Comparison of ENCODE assay signal across 16 cellular contexts in the genomic region with DNA sequence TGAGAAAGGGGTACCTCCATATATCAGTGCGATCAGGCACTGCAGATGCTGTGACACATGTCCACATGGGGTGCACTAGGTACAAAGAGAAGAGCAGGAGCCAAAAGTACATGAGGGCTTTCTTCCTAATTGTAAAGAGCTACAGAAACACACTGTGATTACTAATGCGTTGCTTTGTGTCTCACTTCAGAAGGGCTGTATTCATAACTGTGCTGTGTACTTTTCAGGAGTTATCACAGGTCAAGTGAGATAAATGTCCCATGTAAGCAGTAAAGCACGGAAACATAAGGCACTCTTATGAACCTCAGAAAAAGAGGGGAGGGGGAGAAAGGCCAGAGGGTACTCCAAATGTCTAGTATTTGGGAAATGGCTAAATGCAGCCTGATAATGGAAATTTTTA.
"Had no signal": no experiment of that assay in that cellular context is flagged by ENCODE, and none has a peak within 500 bp of the region (broad histone marks: within the 10 kb centered on the region; RNA-seq: fewer than 3 reads in every experiment).

No MANE protein-coding gene starts in this region.

- H3K4me3 Mint-ChIP-seq: activated naive CD4-positive, alpha-beta T cell treated with anti-CD3 and anti-CD28 coated beads, Interleukin-2, amount 10 ng/mL, durations not matched to agents 7 days and 5 days; natural killer cell treated with Interleukin-12 subunit alpha and Interleukin-12 subunit beta and Interleukin-15 and Interleukin-18, amount 100 ng/mL, for 72 hours; stimulated activated naive CD8-positive, alpha-beta T cell treated with anti-CD3 and anti-CD28 coated beads, Interleukin-15, Interleukin-2, amounts not matched to agents 100 ng/mL and 50 ng/mL, for 24 hours had no signal

- H3K36me3 ChIP-seq: adrenal gland had no signal

- H3K27ac Mint-ChIP-seq: activated naive CD4-positive, alpha-beta T cell treated with anti-CD3 and anti-CD28 coated beads, Interleukin-2, amount 10 ng/mL, durations not matched to agents 7 days and 5 days; natural killer cell treated with Interleukin-12 subunit alpha and Interleukin-12 subunit beta and Interleukin-15 and Interleukin-18, amount 100 ng/mL, for 72 hours; stimulated activated naive CD8-positive, alpha-beta T cell treated with anti-CD3 and anti-CD28 coated beads, Interleukin-15, Interleukin-2, amounts not matched to agents 100 ng/mL and 50 ng/mL, for 24 hours had no signal

- H3K9me3 ChIP-seq: adrenal gland, esophagus squamous epithelium, left ventricle myocardium inferior had no signal

- H3K4me3 ChIP-seq: adrenal gland, coronary artery, esophagus squamous epithelium, left ventricle myocardium inferior, skin epidermis had no signal

- ATAC-seq: natural killer cell treated with Interleukin-12 subunit alpha and Interleukin-12 subunit beta and Interleukin-15 and Interleukin-18, amount 100 ng/mL, for 72 hours had no signal

- H3K27me3 Mint-ChIP-seq: activated naive CD4-positive, alpha-beta T cell treated with anti-CD3 and anti-CD28 coated beads, Interleukin-2, amount 10 ng/mL, durations not matched to agents 7 days and 5 days; natural killer cell treated with Interleukin-12 subunit alpha and Interleukin-12 subunit beta and Interleukin-15 and Interleukin-18, amount 100 ng/mL, for 72 hours; stimulated activated naive CD8-positive, alpha-beta T cell treated with anti-CD3 and anti-CD28 coated beads, Interleukin-15, Interleukin-2, amounts not matched to agents 100 ng/mL and 50 ng/mL, for 24 hours had no signal

- H3K9me3 Mint-ChIP-seq: activated naive CD4-positive, alpha-beta T cell treated with anti-CD3 and anti-CD28 coated beads, Interleukin-2, amount 10 ng/mL, durations not matched to agents 7 days and 5 days; natural killer cell treated with Interleukin-12 subunit alpha and Interleukin-12 subunit beta and Interleukin-15 and Interleukin-18, amount 100 ng/mL, for 72 hours; stimulated activated naive CD8-positive, alpha-beta T cell treated with anti-CD3 and anti-CD28 coated beads, Interleukin-15, Interleukin-2, amounts not matched to agents 100 ng/mL and 50 ng/mL, for 24 hours had no signal

- H3K27ac ChIP-seq: adrenal gland, coronary artery, esophagus squamous epithelium, left ventricle myocardium inferior, skin epidermis had no signal

- DNase-seq: activated CD4-positive, alpha-beta T cell treated with anti-CD3 and anti-CD28 coated beads, Interleukin-2, amount 50 U/mL, for 48 hours; activated naive CD4-positive, alpha-beta T cell treated with anti-CD3 and anti-CD28 coated beads, Interleukin-2, amount 10 ng/mL, durations not matched to agents 7 days and 5 days; effector CD4-positive, alpha-beta T cell; esophagus squamous epithelium; hippocampal formation; left ventricle myocardium inferior; posterior cingulate gyrus; stimulated activated CD4-positive, alpha-beta T cell treated with anti-CD3 and anti-CD28 coated beads, Interleukin-4, amount 100 ng/mL, for 4 hours; stimulated activated CD8-positive, alpha-beta memory T cell treated with anti-CD3 and anti-CD28 coated beads, Interleukin-4, amount 100 ng/mL, for 48 hours; T-helper 1 cell; T1000 had no signal

- H3K27me3 ChIP-seq: adrenal gland, esophagus squamous epithelium had no signal
